Comparison of ENCODE assay signal across 8 cellular contexts in genomic region chr17:68511254-68511670, GRCh38. TPM values are rescaled to one million over a fixed set of nuclear protein-coding genes. Genes with fewer than 3 reads are reported as not detected.
DNase-seq lines count a peak whose midpoint lies in the region; ATAC-seq and TF ChIP-seq lines count a peak whose summit lies in the region.

No MANE protein-coding gene starts in this region.

- H3K9me3 Mint-ChIP-seq in Calu3 (ENCODE audit: low read depth, unreplicated experiment): no peaks in the 10 kb centered on the region

- H3K9me3 ChIP-seq in MG63 (no peaks in the 10 kb centered on the region), muscle layer of duodenum (ENCODE audit: control insufficient read depth in 1 of 2, low read length in 2 of 2) (no peaks in the 10 kb centered on the region)

- DNase-seq in Calu3 (no peak), MG63 (no peak), choroid plexus epithelial cell (ENCODE audit: low read depth) (no peak), EL (no peak), DMS153 treated with DMSO at 0.1 percent for 48 hours (lab: John Stamatoyannopoulos, UW; ENCODE audit: unreplicated experiment) (no peak), ecto neural progenitor cell (ENCODE audit: low spot score) (no peak)

- H3K36me3 Mint-ChIP-seq in Calu3 (ENCODE audit: insufficient read depth, unreplicated experiment): peaks cover 43% of the 10 kb centered on the region

- ATAC-seq in GM18498 (IDR thresholded peaks at IDR 0.05; ENCODE audit: unreplicated experiment): no peak

- peak overlapping the region; percentile 98 for H3K27ac Mint-ChIP-seq in Calu3 (ENCODE audit: unreplicated experiment)

- intact Hi-C loops in Calu3 (cut with micrococcal nuclease; ENCODE audit: unreplicated experiment): no loop called here

- peaks cover 20% of the 10 kb centered on the region for H3K36me3 ChIP-seq in MG63
- peaks cover 6 to 25% of the 10 kb centered on the region in 2 donors for H3K36me3 ChIP-seq in muscle layer of duodenum (ENCODE audit: control insufficient read depth in 1 of 2, insufficient read depth in 2 of 2, low read length in 2 of 2)

- TF ChIP-seq CTCF in Calu3 (IDR thresholded peaks at IDR 0.05; ENCODE audit: unreplicated experiment) (no peak), choroid plexus epithelial cell (conservative IDR thresholded peaks at IDR 0.05; ENCODE audit: low read depth, low read length) (peak; percentile 18)

- no peaks in the 10 kb centered on the region for H3K27me3 ChIP-seq in MG63
- no peaks in the 10 kb centered on the region for H3K27me3 ChIP-seq in muscle layer of duodenum (ENCODE audit: low read depth, low read length)

- H3K27me3 Mint-ChIP-seq in Calu3 (ENCODE audit: unreplicated experiment): no peaks in the 10 kb centered on the region

- peak overlapping the region; percentile 96 for H3K4me3 Mint-ChIP-seq in Calu3 (ENCODE audit: low read depth, unreplicated experiment)

- peak overlapping the region; percentile 57 for H3K27ac ChIP-seq in muscle layer of duodenum (ENCODE audit: low read length)

- CTCF ChIA-PET in Calu3 (lab: Charles Lee): no interaction called here

- H3K4me1 Mint-ChIP-seq in Calu3 (ENCODE audit: low read depth, unreplicated experiment): peaks cover 14% of the 10 kb centered on the region

- H3K4me1 ChIP-seq in muscle layer of duodenum (ENCODE audit: control insufficient read depth in 1 of 2, insufficient read depth in 2 of 2, low read length in 2 of 2): peaks cover 0 to 17% of the 10 kb centered on the region in 2 donors

- TSS peak; percentile 76 for BruUV-seq in Calu3 (replicated peaks; lab: Mats Ljungman, UMichigan)

- H3K4me3 ChIP-seq in MG63: peak overlapping the region; percentile 100
- peak overlapping the region; percentile 66 for H3K4me3 ChIP-seq in choroid plexus epithelial cell (ENCODE audit: low read depth, low read length)
- peak overlapping the region; percentile 78 to 96 for H3K4me3 ChIP-seq in muscle layer of duodenum (ENCODE audit: low read depth in 1 of 2, low read length in 2 of 2)

RNA-seq across cellular contexts. Expression of gene PRKAR1A, which starts 1.0 kb away (rescaled TPM):
- total RNA-seq in Calu3 (2022): 239 and 248 TPM in 2 replicates
- 185 and 279 TPM in 2 replicates for total RNA-seq in MG63 (2014; rRNA removed; shearing (Covaris generic); ENCODE audit: low replicate concordance)

RNA-seq across cellular contexts. Expression of gene WIPI1, which starts 54.0 kb away (rescaled TPM):
- 37.0 and 43.4 TPM in 2 replicates for total RNA-seq in Calu3 (2022)
- 10.4 and 29.6 TPM in 2 replicates for total RNA-seq in MG63 (2014; rRNA removed; shearing (Covaris generic); ENCODE audit: low replicate concordance)
